Comparison of ENCODE assay signal across 18 cellular contexts in the genomic region with DNA sequence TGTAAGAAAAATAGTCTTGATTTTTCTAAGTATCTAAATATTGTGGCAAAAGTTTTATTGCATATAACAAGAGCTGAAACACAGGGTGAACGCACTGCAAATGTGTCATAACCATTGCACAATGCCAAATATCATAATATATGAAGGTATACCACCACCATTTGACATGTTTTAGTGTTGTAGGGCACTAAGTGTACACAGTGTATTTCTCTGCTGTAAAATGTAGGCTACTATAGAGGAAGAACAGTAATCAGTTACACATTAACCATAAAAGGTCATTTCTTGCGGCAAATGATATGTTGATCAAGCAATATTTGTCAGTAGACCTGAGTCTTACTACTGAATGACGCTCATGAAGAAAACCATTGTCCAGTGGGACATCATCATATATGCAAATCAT.
"Had no signal": no experiment of that assay in that cellular context is flagged by ENCODE, and none has a peak within 500 bp of the region (broad histone marks: within the 10 kb centered on the region; RNA-seq: fewer than 3 reads in every experiment).

No MANE protein-coding gene starts in this region.

- H3K9ac ChIP-seq: parathyroid adenoma had no signal

- H3K27me3 ChIP-seq: brain microvascular endothelial cell, gastrocnemius medialis, right lobe of liver, spleen, testis had no signal

- H3K4me1 ChIP-seq: gastrocnemius medialis, parathyroid adenoma, right lobe of liver, spleen, testis had no signal

- DNase-seq: activated CD4-positive, alpha-beta T cell treated with anti-CD3 and anti-CD28 coated beads, Interleukin-2, amount 10 ng/mL, durations not matched to agents 7 days and 5 days; activated CD8-positive, alpha-beta T cell treated with anti-CD3 and anti-CD28 coated beads, Interleukin-2, amount 10 ng/mL, durations not matched to agents 7 days and 5 days; activated naive CD4-positive, alpha-beta T cell treated with Interleukin-2 at 50 U/mL for 16 hours; activated naive CD8-positive, alpha-beta T cell treated with anti-CD3 and anti-CD28 coated beads, Interleukin-2, amount 10 ng/mL, durations not matched to agents 7 days and 5 days; activated T-cell treated with anti-CD3 and anti-CD28 coated beads, Interleukin-2, amount 50 U/mL, for 24 hours; anterior cingulate cortex; brain microvascular endothelial cell; effector CD4-positive, alpha-beta T cell; gastrocnemius medialis; natural killer cell; right lobe of liver; spleen; stimulated activated CD4-positive, alpha-beta T cell treated with anti-CD3 and anti-CD28 coated beads, Interleukin-4, amount 100 ng/mL, for 4 hours; testis had no signal

- H3K36me3 ChIP-seq: brain microvascular endothelial cell, gastrocnemius medialis, right lobe of liver, spleen had no signal

- H3K9me3 ChIP-seq: gastrocnemius medialis, right lobe of liver, spleen, testis had no signal

- H3K4me3 ChIP-seq: coronary artery, gastrocnemius medialis, right lobe of liver, spleen, testis had no signal

- H2AFZ ChIP-seq: parathyroid adenoma had no signal

- ATAC-seq: activated CD8-positive, alpha-beta T cell treated with anti-CD3 and anti-CD28 coated beads, Interleukin-2, amount 10 ng/mL, durations not matched to agents 7 days and 5 days; esophagus mucosa; gastrocnemius medialis; stimulated activated memory B cell treated with anti-CD40 and anti-IgM and Interleukin-4, amounts not matched to agents 10 μg/mL and 1 μg/mL and 100 μg/mL, for 72 hours had no signal

- H3K27ac ChIP-seq: brain microvascular endothelial cell, coronary artery, gastrocnemius medialis, parathyroid adenoma, right lobe of liver, testis had no signal
